ENCODE assay signal across 15 cellular contexts in genomic region chr7:143938522-143939243, GRCh38. TPM values are rescaled to one million over a fixed set of nuclear protein-coding genes. Genes with fewer than 3 reads are reported as not detected.
DNase-seq lines count a peak whose midpoint lies in the region; ATAC-seq and TF ChIP-seq lines count a peak whose summit lies in the region.
"Had no signal": no experiment of that assay in that cellular context is flagged by ENCODE, and none has a peak within 500 bp of the region (broad histone marks: within the 10 kb centered on the region; RNA-seq: fewer than 3 reads in every experiment).

No MANE protein-coding gene starts in this region.

- H3K9me3 Mint-ChIP-seq in activated CD8-positive, alpha-beta T cell treated with anti-CD3 and anti-CD28 coated beads for 36 hours = no peaks in the 10 kb centered on the region
- no peaks in the 10 kb centered on the region for H3K9me3 Mint-ChIP-seq in activated CD8-positive, alpha-beta T cell treated with anti-CD3 and anti-CD28 coated beads, Interleukin-2, amount 10 ng/mL, durations not matched to agents 7 days and 5 days (ENCODE audit: insufficient read depth)
- no peaks in the 10 kb centered on the region for H3K9me3 Mint-ChIP-seq in neural crest cell
- H3K9me3 Mint-ChIP-seq: CD4-positive, alpha-beta T cell had no signal

- H3K27ac Mint-ChIP-seq in activated CD8-positive, alpha-beta T cell treated with anti-CD3 and anti-CD28 coated beads for 36 hours = no peak overlapping the region
- no peak overlapping the region for H3K27ac Mint-ChIP-seq in activated CD8-positive, alpha-beta T cell treated with anti-CD3 and anti-CD28 coated beads, Interleukin-2, amount 10 ng/mL, durations not matched to agents 7 days and 5 days
- H3K27ac Mint-ChIP-seq in neural crest cell (ENCODE audit: unreplicated experiment) = peak overlapping the region; percentile 10
- H3K27ac Mint-ChIP-seq: CD4-positive, alpha-beta T cell had no signal

- H3K4me1 Mint-ChIP-seq in activated CD8-positive, alpha-beta T cell treated with anti-CD3 and anti-CD28 coated beads for 36 hours (ENCODE audit: low read depth) = no peaks in the 10 kb centered on the region
- no peaks in the 10 kb centered on the region for H3K4me1 Mint-ChIP-seq in activated CD8-positive, alpha-beta T cell treated with anti-CD3 and anti-CD28 coated beads, Interleukin-2, amount 10 ng/mL, durations not matched to agents 7 days and 5 days (ENCODE audit: low read depth)
- H3K4me1 Mint-ChIP-seq in neural crest cell = no peaks in the 10 kb centered on the region

- ATAC-seq in activated CD8-positive, alpha-beta T cell treated with anti-CD3 and anti-CD28 coated beads for 36 hours = peak; percentile 51
- ATAC-seq in activated CD8-positive, alpha-beta T cell treated with anti-CD3 and anti-CD28 coated beads, Interleukin-2, amount 10 ng/mL, durations not matched to agents 7 days and 5 days = no peak
- ATAC-seq in HG03045 (IDR thresholded peaks at IDR 0.05; ENCODE audit: unreplicated experiment) = no peak
- ATAC-seq: A549, GM12878 had no signal

- H3K36me3 Mint-ChIP-seq in activated CD8-positive, alpha-beta T cell treated with anti-CD3 and anti-CD28 coated beads for 36 hours (ENCODE audit: low read depth) = no peaks in the 10 kb centered on the region
- no peaks in the 10 kb centered on the region for H3K36me3 Mint-ChIP-seq in activated CD8-positive, alpha-beta T cell treated with anti-CD3 and anti-CD28 coated beads, Interleukin-2, amount 10 ng/mL, durations not matched to agents 7 days and 5 days (ENCODE audit: low read depth)
- no peaks in the 10 kb centered on the region for H3K36me3 Mint-ChIP-seq in neural crest cell (ENCODE audit: low read depth)

- intact Hi-C loops in activated CD8-positive, alpha-beta T cell treated with anti-CD3 and anti-CD28 coated beads for 36 hours (cut with micrococcal nuclease) = no loop called here

- CTCF ChIA-PET in activated CD8-positive, alpha-beta T cell treated with anti-CD3 and anti-CD28 coated beads for 36 hours (lab: Charles Lee) = no interaction called here
- CTCF ChIA-PET in activated CD8-positive, alpha-beta T cell treated with anti-CD3 and anti-CD28 coated beads, Interleukin-2, amount 10 ng/mL, durations not matched to agents 7 days and 5 days (lab: Charles Lee) = no interaction called here
- CTCF ChIA-PET in GM10248 (lab: Yijun Ruan, JAX) = interaction anchor here (2.4 kb wide), 1 partner anchor 11 kb away, joined by 7 read pairs; no protein-coding TSS in a partner anchor

- POLR2A ChIA-PET in activated CD8-positive, alpha-beta T cell treated with anti-CD3 and anti-CD28 coated beads for 36 hours (lab: Charles Lee) = no interaction called here
- POLR2A ChIA-PET in activated CD8-positive, alpha-beta T cell treated with anti-CD3 and anti-CD28 coated beads, Interleukin-2, amount 10 ng/mL, durations not matched to agents 7 days and 5 days (lab: Charles Lee) = no interaction called here
- POLR2A ChIA-PET in GM10248 (lab: Yijun Ruan, JAX) = no interaction called here

- no peak for DNase-seq in activated CD8-positive, alpha-beta T cell treated with anti-CD3 and anti-CD28 coated beads for 36 hours
- no peak for DNase-seq in activated CD8-positive, alpha-beta T cell treated with anti-CD3 and anti-CD28 coated beads, Interleukin-2, amount 10 ng/mL, durations not matched to agents 7 days and 5 days
- DNase-seq in iris pigment epithelial cell (ENCODE audit: low read depth) (peak; percentile 30), neural crest cell (ENCODE audit: low read depth, low spot score) (no peak), GM10248 (ENCODE audit: extremely low spot score) (no peak), pons (ENCODE audit: low spot score) (no peak), GM03348 (ENCODE audit: low spot score) (no peak)
- DNase-seq: AML-193; Caco-2; CD4-positive, alpha-beta T cell had no signal

- no peak overlapping the region for H3K4me3 Mint-ChIP-seq in activated CD8-positive, alpha-beta T cell treated with anti-CD3 and anti-CD28 coated beads for 36 hours
- H3K4me3 Mint-ChIP-seq in activated CD8-positive, alpha-beta T cell treated with anti-CD3 and anti-CD28 coated beads, Interleukin-2, amount 10 ng/mL, durations not matched to agents 7 days and 5 days = no peak overlapping the region
- H3K4me3 Mint-ChIP-seq in neural crest cell = no peak overlapping the region
- H3K4me3 Mint-ChIP-seq: CD4-positive, alpha-beta T cell had no signal

- TF ChIP-seq CTCF in activated CD8-positive, alpha-beta T cell treated with anti-CD3 and anti-CD28 coated beads for 36 hours (IDR thresholded peaks at IDR 0.05) = no peak
- no peak for TF ChIP-seq CTCF in neural crest cell (conservative IDR thresholded peaks at IDR 0.05)
- TF ChIP-seq CTCF in GM10248 (IDR thresholded peaks at IDR 0.05; ENCODE audit: control extremely low read depth, extremely low read depth, low read depth, missing control alignments) = no peak

- peaks cover 10% of the 10 kb centered on the region for H3K27me3 Mint-ChIP-seq in activated CD8-positive, alpha-beta T cell treated with anti-CD3 and anti-CD28 coated beads for 36 hours
- peaks cover 3% of the 10 kb centered on the region for H3K27me3 Mint-ChIP-seq in activated CD8-positive, alpha-beta T cell treated with anti-CD3 and anti-CD28 coated beads, Interleukin-2, amount 10 ng/mL, durations not matched to agents 7 days and 5 days (ENCODE audit: low read depth)
- no peaks in the 10 kb centered on the region for H3K27me3 Mint-ChIP-seq in neural crest cell (ENCODE audit: low read depth)

RNA-seq across cellular contexts. Expression of gene OR2F2, which starts 3.6 kb away (rescaled TPM):
- not detected for total RNA-seq in activated CD8-positive, alpha-beta T cell treated with anti-CD3 and anti-CD28 coated beads for 36 hours
- total RNA-seq in activated CD8-positive, alpha-beta T cell treated with anti-CD3 and anti-CD28 coated beads, Interleukin-2, amount 10 ng/mL, durations not matched to agents 7 days and 5 days = not detected
- not detected in 2 replicates for total RNA-seq in neural crest cell
- total RNA-seq: Caco-2; CD4-positive, alpha-beta T cell; GM12878; H1; HT1080 had no signal

RNA-seq across cellular contexts. Expression of gene OR2F1, which starts 16.0 kb away (rescaled TPM):
- not detected for total RNA-seq in activated CD8-positive, alpha-beta T cell treated with anti-CD3 and anti-CD28 coated beads for 36 hours
- total RNA-seq in activated CD8-positive, alpha-beta T cell treated with anti-CD3 and anti-CD28 coated beads, Interleukin-2, amount 10 ng/mL, durations not matched to agents 7 days and 5 days = not detected
- not detected in 2 replicates for total RNA-seq in neural crest cell
- total RNA-seq: Caco-2; CD4-positive, alpha-beta T cell; GM12878; HT1080 had no signal

RNA-seq across cellular contexts. Expression of gene TCAF1, which starts 36.7 kb away (rescaled TPM):
- total RNA-seq in activated CD8-positive, alpha-beta T cell treated with anti-CD3 and anti-CD28 coated beads for 36 hours = 10 to 100 TPM; 13.8 to 14.7 TPM
- total RNA-seq in activated CD8-positive, alpha-beta T cell treated with anti-CD3 and anti-CD28 coated beads, Interleukin-2, amount 10 ng/mL, durations not matched to agents 7 days and 5 days = 10 to 100 TPM; 12.6 to 14.1 TPM
- 105 and 107 TPM in 2 replicates for total RNA-seq in neural crest cell
